ENCODE assay signal across 10 cellular contexts in the genomic region with DNA sequence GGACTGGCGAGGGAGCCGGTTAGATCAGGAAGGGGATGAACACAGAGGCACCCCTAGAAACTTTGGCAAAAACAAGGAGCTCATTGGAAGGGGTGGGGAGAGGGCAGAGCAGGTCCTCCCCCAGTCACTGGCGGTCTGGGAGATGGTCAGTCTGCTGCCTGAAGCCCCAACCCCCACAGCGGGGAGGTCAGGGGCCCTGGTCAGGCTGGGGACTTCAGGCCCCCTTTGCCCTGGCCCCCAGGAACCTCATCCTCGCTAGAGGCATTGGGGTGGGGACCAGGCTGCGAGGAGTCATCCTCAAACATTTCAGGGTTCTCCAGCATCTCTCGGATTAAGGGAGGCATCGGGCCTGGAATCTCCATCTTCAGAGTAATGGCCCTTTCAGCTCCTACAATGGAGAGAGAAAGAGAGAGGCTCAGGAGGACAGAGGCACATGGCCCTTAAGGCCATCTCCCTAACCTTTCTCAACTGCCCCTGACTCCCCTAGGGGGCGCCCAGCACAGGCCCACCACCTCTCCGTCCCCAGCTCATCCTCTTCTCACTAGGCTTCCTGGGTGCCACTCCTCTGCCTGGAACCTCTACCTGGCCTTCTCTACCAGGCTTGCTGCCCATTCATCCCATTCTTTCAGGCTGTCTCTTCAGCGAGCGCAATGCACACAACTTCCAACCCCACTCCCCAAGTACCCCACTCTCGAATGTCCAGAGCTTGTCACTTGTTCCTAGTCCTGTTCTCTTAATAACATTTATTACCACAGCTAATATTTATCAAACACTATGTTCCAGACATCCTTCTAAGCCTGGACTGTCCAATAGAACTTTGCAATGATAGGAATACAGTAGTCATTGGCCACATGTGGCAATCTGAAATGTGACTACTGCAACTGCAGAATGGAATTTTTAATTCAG. TPM values are rescaled to one million over a fixed set of nuclear protein-coding genes. Genes with fewer than 3 reads are reported as not detected.
DNase-seq lines count a peak whose midpoint lies in the region; ATAC-seq and TF ChIP-seq lines count a peak whose summit lies in the region.
"Had no signal": no experiment of that assay in that cellular context is flagged by ENCODE, and none has a peak within 500 bp of the region (broad histone marks: within the 10 kb centered on the region; RNA-seq: fewer than 3 reads in every experiment).

No MANE protein-coding gene starts in this region.

- POLR2A ChIA-PET in naive thymus-derived CD8-positive, alpha-beta T cell (lab: Charles Lee): interaction anchor here (0.6 to 18.3 kb wide), 8 partner anchors 7 to 131 kb away, joined by 3 to 338 read pairs (median 18); a partner anchor contains a TSS

- no peak for ATAC-seq in activated T-helper 17 cell treated with anti-CD3 and anti-CD28 coated beads, Interleukin-2, amount 50 U/mL, for 72 hours (replicated peaks)
- no peak for ATAC-seq in naive thymus-derived CD8-positive, alpha-beta T cell
- no peak for ATAC-seq in GM21528 (IDR thresholded peaks at IDR 0.05; ENCODE audit: low FRiP score, unreplicated experiment)

- H3K27ac Mint-ChIP-seq in HFFc6: no peak overlapping the region
- H3K27ac Mint-ChIP-seq in activated T-helper 17 cell treated with anti-CD3 and anti-CD28 coated beads, Interleukin-2, amount 50 U/mL, for 72 hours: peak overlapping the region; percentile 51
- H3K27ac Mint-ChIP-seq in naive thymus-derived CD8-positive, alpha-beta T cell: peak overlapping the region in 8 of 10 donors; percentile 11 to 94 (median 48)

- DNase-seq in NCI-H748 (lab: John Stamatoyannopoulos, UW; ENCODE audit: unreplicated experiment) (peak; percentile 21), NCI-H748 treated with DMSO at 0.1 percent for 48 hours (lab: John Stamatoyannopoulos, UW) (no peak), HFFc6 (no peak), GM03348 (ENCODE audit: low spot score) (no peak)
- peak in 1 of 10 donors; percentile 55 for DNase-seq in naive thymus-derived CD8-positive, alpha-beta T cell
- DNase-seq in activated CD4-positive, alpha-beta T cell treated with anti-CD3 and anti-CD28 coated beads for 1 hour: no peak
- DNase-seq: anterior cingulate cortex had no signal

- H3K4me1 Mint-ChIP-seq in HFFc6 (ENCODE audit: low read depth): peaks cover 59% of the 10 kb centered on the region
- peaks cover 50% of the 10 kb centered on the region for H3K4me1 Mint-ChIP-seq in activated T-helper 17 cell treated with anti-CD3 and anti-CD28 coated beads, Interleukin-2, amount 50 U/mL, for 72 hours
- H3K4me1 Mint-ChIP-seq in naive thymus-derived CD8-positive, alpha-beta T cell: peaks cover 56 to 82% (median 77%) of the 10 kb centered on the region in 4 donors

- peaks cover 13% of the 10 kb centered on the region; the same call in 1 of the 2 replicates for H3K36me3 Mint-ChIP-seq in HFFc6 (ENCODE audit: low read depth)
- peaks cover 69% of the 10 kb centered on the region for H3K36me3 Mint-ChIP-seq in activated T-helper 17 cell treated with anti-CD3 and anti-CD28 coated beads, Interleukin-2, amount 50 U/mL, for 72 hours (ENCODE audit: low read depth)
- peaks cover 0 to 66% (median 8%) of the 10 kb centered on the region in 3 donors for H3K36me3 Mint-ChIP-seq in naive thymus-derived CD8-positive, alpha-beta T cell

- TF ChIP-seq CTCF in HFFc6 (IDR thresholded peaks at IDR 0.05): peak; percentile 64

- no peaks in the 10 kb centered on the region for H3K9me3 Mint-ChIP-seq in HFFc6
- H3K9me3 Mint-ChIP-seq in activated T-helper 17 cell treated with anti-CD3 and anti-CD28 coated beads, Interleukin-2, amount 50 U/mL, for 72 hours: no peaks in the 10 kb centered on the region
- H3K9me3 Mint-ChIP-seq in naive thymus-derived CD8-positive, alpha-beta T cell: no peaks in the 10 kb centered on the region
- H3K9me3 Mint-ChIP-seq: CD4-positive, CD25-positive, alpha-beta regulatory T cell had no signal

- no peak overlapping the region for H3K4me3 Mint-ChIP-seq in HFFc6
- no peak overlapping the region for H3K4me3 Mint-ChIP-seq in activated T-helper 17 cell treated with anti-CD3 and anti-CD28 coated beads, Interleukin-2, amount 50 U/mL, for 72 hours
- H3K4me3 Mint-ChIP-seq in naive thymus-derived CD8-positive, alpha-beta T cell: no peak overlapping the region

- peaks cover 6% of the 10 kb centered on the region for H3K27me3 Mint-ChIP-seq in HFFc6 (ENCODE audit: insufficient read depth)
- no peaks in the 10 kb centered on the region for H3K27me3 Mint-ChIP-seq in activated T-helper 17 cell treated with anti-CD3 and anti-CD28 coated beads, Interleukin-2, amount 50 U/mL, for 72 hours
- no peaks in the 10 kb centered on the region for H3K27me3 Mint-ChIP-seq in naive thymus-derived CD8-positive, alpha-beta T cell
- H3K27me3 Mint-ChIP-seq: CD4-positive, CD25-positive, alpha-beta regulatory T cell had no signal

RNA-seq across cellular contexts. Expression of a gene that starts 4.7 kb away (rescaled TPM):
- 1 to 10 TPM in 3 of 6 experiments, under 1 TPM in 3; 0.35 to 1.5 (median 0.93) TPM for total RNA-seq in HFFc6 (2021; fragmentation: NEBNext Ultra II Directional; extraction: Animal tissue kit (Norgen Biotek cat#: 25700))
- 100 to 1,000 TPM; 183 to 187 TPM for total RNA-seq in activated T-helper 17 cell treated with anti-CD3 and anti-CD28 coated beads, Interleukin-2, amount 50 U/mL, for 72 hours
- 100 to 1,000 TPM; 353 to 362 TPM for total RNA-seq in naive thymus-derived CD8-positive, alpha-beta T cell
- 100 to 1,000 TPM; 202 to 219 (median 206) TPM for polyA plus RNA-seq in naive thymus-derived CD8-positive, alpha-beta T cell

RNA-seq across cellular contexts. Expression of a gene that starts 20.3 kb away (rescaled TPM):
- 10 to 100 TPM; 47.2 to 80.5 (median 71.0) TPM for total RNA-seq in HFFc6 (2021; fragmentation: NEBNext Ultra II Directional; extraction: Animal tissue kit (Norgen Biotek cat#: 25700))
- 10 to 100 TPM; 28.5 to 58.3 TPM for total RNA-seq in activated T-helper 17 cell treated with anti-CD3 and anti-CD28 coated beads, Interleukin-2, amount 50 U/mL, for 72 hours
- 10 to 100 TPM; 57.8 to 60.4 TPM for total RNA-seq in naive thymus-derived CD8-positive, alpha-beta T cell
- polyA plus RNA-seq in naive thymus-derived CD8-positive, alpha-beta T cell: 10 to 100 TPM in 1 of 3 donors, 1 to 10 TPM in 2; 1.6 to 12.7 (median 3.8) TPM

RNA-seq across cellular contexts. Expression of a gene that starts 31.0 kb away (rescaled TPM):
- 10 to 100 TPM; 13.9 to 17.1 (median 16.0) TPM for total RNA-seq in HFFc6 (2021; fragmentation: NEBNext Ultra II Directional; extraction: Animal tissue kit (Norgen Biotek cat#: 25700))
- total RNA-seq in activated T-helper 17 cell treated with anti-CD3 and anti-CD28 coated beads, Interleukin-2, amount 50 U/mL, for 72 hours: 10 to 100 TPM; 29.8 to 43.5 TPM
- 10 to 100 TPM; 50.8 to 53.4 TPM for total RNA-seq in naive thymus-derived CD8-positive, alpha-beta T cell
- 1 to 10 TPM; 1.1 to 1.3 (median 1.2) TPM for polyA plus RNA-seq in naive thymus-derived CD8-positive, alpha-beta T cell

RNA-seq across cellular contexts. Expression of a gene that starts 31.2 kb away (rescaled TPM):
- total RNA-seq in HFFc6 (2021; fragmentation: NEBNext Ultra II Directional; extraction: Animal tissue kit (Norgen Biotek cat#: 25700)): 10 to 100 TPM; 17.3 to 25.7 (median 19.3) TPM
- 10 to 100 TPM; 41.8 to 42.3 TPM for total RNA-seq in activated T-helper 17 cell treated with anti-CD3 and anti-CD28 coated beads, Interleukin-2, amount 50 U/mL, for 72 hours
- total RNA-seq in naive thymus-derived CD8-positive, alpha-beta T cell: 100 to 1,000 TPM; 112 to 113 TPM
- polyA plus RNA-seq in naive thymus-derived CD8-positive, alpha-beta T cell: 1 to 10 TPM; 2.8 to 3.5 (median 3.1) TPM

RNA-seq across cellular contexts. Expression of a gene that starts 56.4 kb away (rescaled TPM):
- 10 to 100 TPM in 5 of 6 experiments, 1 to 10 TPM in 1; 7.0 to 16.1 (median 14.1) TPM for total RNA-seq in HFFc6 (2021; fragmentation: NEBNext Ultra II Directional; extraction: Animal tissue kit (Norgen Biotek cat#: 25700))
- 10 to 100 TPM; 80.1 to 92.1 TPM for total RNA-seq in activated T-helper 17 cell treated with anti-CD3 and anti-CD28 coated beads, Interleukin-2, amount 50 U/mL, for 72 hours
- under 1 TPM; 0.27 to 0.81 TPM for total RNA-seq in naive thymus-derived CD8-positive, alpha-beta T cell
- polyA plus RNA-seq in naive thymus-derived CD8-positive, alpha-beta T cell: not detected

Comparison
In these comparisons a context has a peak if more than half of its experiments do, and no peak if none do; other contexts are left out.
1. RNA of a gene that starts 4.7 kb away (total RNA-seq): 353 to 362 TPM in naive thymus-derived CD8-positive, alpha-beta T cell and 183 to 187 TPM in activated T-helper 17 cell treated with anti-CD3 and anti-CD28 coated beads, Interleukin-2, amount 50 U/mL, for 72 hours; 0.35 to 1.5 TPM in HFFc6; every median in the first group is over 10 times any median in the second.